Comparison of ENCODE assay signal across 25 cellular contexts in genomic region chr9:93654351-93654961, GRCh38.
DNase-seq lines count a peak whose midpoint lies in the region; ATAC-seq and TF ChIP-seq lines count a peak whose summit lies in the region.
"Had no signal": no experiment of that assay in that cellular context is flagged by ENCODE, and none has a peak within 500 bp of the region (broad histone marks: within the 10 kb centered on the region; RNA-seq: fewer than 3 reads in every experiment).

No MANE protein-coding gene starts in this region.

- H3K4me1 Mint-ChIP-seq in activated T-helper 1 cell treated with anti-CD3 and anti-CD28 coated beads, Interleukin-12 subunit alpha, Interleukin-12 subunit beta, Interleukin-2, Interleukin-4 antibody, amounts not matched to agents 30 ng/mL and 10 ng/mL and 1 ng/mL, durations not matched to agents 14 hours and 24 hours and 36 hours (ENCODE audit: low read depth) = no peaks in the 10 kb centered on the region
- H3K4me1 Mint-ChIP-seq: T-cell had no signal

- no peaks in the 10 kb centered on the region for H3K27me3 Mint-ChIP-seq in activated T-helper 1 cell treated with anti-CD3 and anti-CD28 coated beads, Interleukin-12 subunit alpha, Interleukin-12 subunit beta, Interleukin-2, Interleukin-4 antibody, amounts not matched to agents 30 ng/mL and 10 ng/mL and 1 ng/mL, durations not matched to agents 14 hours and 24 hours and 36 hours (ENCODE audit: insufficient read depth)
- H3K27me3 Mint-ChIP-seq: activated T-cell treated with anti-CD3 and anti-CD28 coated beads, Interleukin-2, amount 50 U/mL, for 24 hours; T-cell had no signal

- ATAC-seq in Right ventricle myocardium superior (ENCODE audit: poor library complexity) (no peak), mucosa of descending colon (no peak), aorta (ENCODE audit: low FRiP score) (no peak), HG03135 (IDR thresholded peaks at IDR 0.05; ENCODE audit: unreplicated experiment) (no peak)
- ATAC-seq: activated naive CD4-positive, alpha-beta T cell treated with anti-CD3 and anti-CD28 coated beads, Interleukin-2, amount 50 U/mL, for 72 hours; T-cell had no signal

- peaks cover 15% of the 10 kb centered on the region for H3K36me3 Mint-ChIP-seq in activated T-helper 1 cell treated with anti-CD3 and anti-CD28 coated beads, Interleukin-12 subunit alpha, Interleukin-12 subunit beta, Interleukin-2, Interleukin-4 antibody, amounts not matched to agents 30 ng/mL and 10 ng/mL and 1 ng/mL, durations not matched to agents 14 hours and 24 hours and 36 hours (ENCODE audit: low read depth)
- H3K36me3 Mint-ChIP-seq: activated naive CD4-positive, alpha-beta T cell treated with anti-CD3 and anti-CD28 coated beads, Interleukin-2, amount 50 U/mL, for 72 hours had no signal

- no peak overlapping the region for H3K27ac Mint-ChIP-seq in activated T-helper 1 cell treated with anti-CD3 and anti-CD28 coated beads, Interleukin-12 subunit alpha, Interleukin-12 subunit beta, Interleukin-2, Interleukin-4 antibody, amounts not matched to agents 30 ng/mL and 10 ng/mL and 1 ng/mL, durations not matched to agents 14 hours and 24 hours and 36 hours
- H3K27ac Mint-ChIP-seq: activated naive CD4-positive, alpha-beta T cell treated with anti-CD3 and anti-CD28 coated beads, Interleukin-2, amount 50 U/mL, for 72 hours; activated T-cell treated with anti-CD3 and anti-CD28 coated beads, Interleukin-2, amount 50 U/mL, for 24 hours; T-cell had no signal

- H3K4me3 ChIP-seq in right atrium auricular region = no peak overlapping the region
- no peak overlapping the region for H3K4me3 ChIP-seq in mucosa of descending colon
- H3K4me3 ChIP-seq in aorta (ENCODE audit: low read length in 2 of 2) = no peak overlapping the region
- H3K4me3 ChIP-seq: PC-9, prostate gland, SJCRH30, skin epidermis, uterus had no signal

- H3K9me3 ChIP-seq in right atrium auricular region (no peaks in the 10 kb centered on the region), mucosa of descending colon (no peaks in the 10 kb centered on the region), aorta (ENCODE audit: control insufficient read depth, low read length) (no peaks in the 10 kb centered on the region)
- H3K9me3 ChIP-seq: prostate gland, SJCRH30, uterus had no signal

- WGBS in aorta, 2 donors = 94 to 96% methylated on average over 21 of the region's 21 CpGs

- H3K9me3 Mint-ChIP-seq in activated T-helper 1 cell treated with anti-CD3 and anti-CD28 coated beads, Interleukin-12 subunit alpha, Interleukin-12 subunit beta, Interleukin-2, Interleukin-4 antibody, amounts not matched to agents 30 ng/mL and 10 ng/mL and 1 ng/mL, durations not matched to agents 14 hours and 24 hours and 36 hours = no peaks in the 10 kb centered on the region
- H3K9me3 Mint-ChIP-seq: activated naive CD4-positive, alpha-beta T cell treated with anti-CD3 and anti-CD28 coated beads, Interleukin-2, amount 50 U/mL, for 72 hours; activated T-cell treated with anti-CD3 and anti-CD28 coated beads, Interleukin-2, amount 50 U/mL, for 24 hours; T-cell had no signal

- no peaks in the 10 kb centered on the region for H3K27me3 ChIP-seq in right atrium auricular region
- H3K27me3 ChIP-seq in aorta (ENCODE audit: control insufficient read depth in 1 of 2, insufficient read depth in 2 of 2, low read length in 1 of 2) = no peaks in the 10 kb centered on the region
- H3K27me3 ChIP-seq: SJCRH30, uterus had no signal

- H3K27ac ChIP-seq in right atrium auricular region (no peak overlapping the region), aorta (ENCODE audit: low read depth in 1 of 2, low read length in 2 of 2) (no peak overlapping the region)
- H3K27ac ChIP-seq: PC-9, prostate gland, SJCRH30, skin epidermis, uterus had no signal

- peak; percentile 33 for DNase-seq in Right ventricle myocardium superior
- no peak for DNase-seq in right atrium auricular region (ENCODE audit: low spot score)
- DNase-seq in effector CD4-positive, alpha-beta T cell = peak; percentile 1
- peak in 2 of 3 donors; percentile 13 to 27 for DNase-seq in mucosa of descending colon
- peak; percentile 40 to 67 for DNase-seq in aorta
- DNase-seq in activated T-helper 1 cell treated with anti-CD3 and anti-CD28 coated beads, Interleukin-12 subunit alpha, Interleukin-12 subunit beta, Interleukin-2, Interleukin-4 antibody, amounts not matched to agents 30 ng/mL and 10 ng/mL and 1 ng/mL, durations not matched to agents 14 hours and 24 hours and 36 hours (ENCODE audit: low spot score) = no peak
- DNase-seq in DMS153 (lab: John Stamatoyannopoulos, UW) = no peak
- DNase-seq: activated CD4-positive, CD25-positive, alpha-beta regulatory T cell treated with anti-CD3 and anti-CD28 coated beads, Interleukin-2, amount 50 U/mL, for 72 hours; activated T-cell treated with anti-CD3 and anti-CD28 coated beads, Interleukin-2, amount 50 U/mL, for 24 hours; C1 segment of cervical spinal cord; DND-41; effector CD8-positive, alpha-beta T cell; foreskin fibroblast; Karpas-422; NCI-H510A treated with DMSO at 0.1 percent for 48 hours; NK-92 treated with Interleukin-12 subunit alpha and Interleukin-12 subunit beta, amount 100 ng/mL, for 24 hours; PC-9; SJCRH30; stimulated activated CD4-positive, alpha-beta T cell treated with anti-CD3 and anti-CD28 coated beads, Interleukin-1b, Interleukin-23, amount 100 ng/mL, for 48 hours; uterus had no signal

- H3K4me3 Mint-ChIP-seq in activated T-helper 1 cell treated with anti-CD3 and anti-CD28 coated beads, Interleukin-12 subunit alpha, Interleukin-12 subunit beta, Interleukin-2, Interleukin-4 antibody, amounts not matched to agents 30 ng/mL and 10 ng/mL and 1 ng/mL, durations not matched to agents 14 hours and 24 hours and 36 hours = no peak overlapping the region
- H3K4me3 Mint-ChIP-seq: activated T-cell treated with anti-CD3 and anti-CD28 coated beads, Interleukin-2, amount 50 U/mL, for 24 hours; T-cell had no signal

- H3K36me3 ChIP-seq in right atrium auricular region (peaks cover 73% of the 10 kb centered on the region), mucosa of descending colon (ENCODE audit: low read depth) (peaks cover 6% of the 10 kb centered on the region), aorta (ENCODE audit: control insufficient read depth in 1 of 2, insufficient read depth in 2 of 2, low read length in 1 of 2) (peaks cover 0 to 9% of the 10 kb centered on the region in 2 donors)
- H3K36me3 ChIP-seq: uterus had no signal

- no peak for TF ChIP-seq CTCF in right atrium auricular region (IDR thresholded peaks at IDR 0.05)
- no peak for TF ChIP-seq CTCF in mucosa of descending colon (IDR thresholded peaks at IDR 0.05)

- intact Hi-C loops in Right ventricle myocardium superior (cut with DNase I) (no loop called here), mucosa of descending colon (cut with DNase I, micrococcal nuclease) (no loop called here), aorta (cut with DNase I) (no loop called here)
- intact Hi-C loops in activated T-helper 1 cell treated with anti-CD3 and anti-CD28 coated beads, Interleukin-12 subunit alpha, Interleukin-12 subunit beta, Interleukin-2, Interleukin-4 antibody, amounts not matched to agents 30 ng/mL and 10 ng/mL and 1 ng/mL, durations not matched to agents 14 hours and 24 hours and 36 hours (cut with micrococcal nuclease) = no loop called here

- no peaks in the 10 kb centered on the region for H3K4me1 ChIP-seq in right atrium auricular region
- H3K4me1 ChIP-seq in mucosa of descending colon (ENCODE audit: low read depth) = no peaks in the 10 kb centered on the region
- no peaks in the 10 kb centered on the region for H3K4me1 ChIP-seq in aorta (ENCODE audit: control insufficient read depth in 1 of 2, insufficient read depth in 2 of 2, low read length in 2 of 2)
- H3K4me1 ChIP-seq: prostate gland, SJCRH30, uterus had no signal

Comparison
In these comparisons a context has a peak if more than half of its experiments do, and no peak if none do; other contexts are left out.
1. DNase-seq: peak in Right ventricle myocardium superior (single experiment), effector CD4-positive, alpha-beta T cell (single experiment), mucosa of descending colon (2 of 3) and aorta (2 of 2); none in right atrium auricular region (single experiment), activated T-helper 1 cell treated with anti-CD3 and anti-CD28 coated beads, Interleukin-12 subunit alpha, Interleukin-12 subunit beta, Interleukin-2, Interleukin-4 antibody, amounts not matched to agents 30 ng/mL and 10 ng/mL and 1 ng/mL, durations not matched to agents 14 hours and 24 hours and 36 hours (single experiment) and DMS153 (single experiment).